In the genomic region with DNA sequence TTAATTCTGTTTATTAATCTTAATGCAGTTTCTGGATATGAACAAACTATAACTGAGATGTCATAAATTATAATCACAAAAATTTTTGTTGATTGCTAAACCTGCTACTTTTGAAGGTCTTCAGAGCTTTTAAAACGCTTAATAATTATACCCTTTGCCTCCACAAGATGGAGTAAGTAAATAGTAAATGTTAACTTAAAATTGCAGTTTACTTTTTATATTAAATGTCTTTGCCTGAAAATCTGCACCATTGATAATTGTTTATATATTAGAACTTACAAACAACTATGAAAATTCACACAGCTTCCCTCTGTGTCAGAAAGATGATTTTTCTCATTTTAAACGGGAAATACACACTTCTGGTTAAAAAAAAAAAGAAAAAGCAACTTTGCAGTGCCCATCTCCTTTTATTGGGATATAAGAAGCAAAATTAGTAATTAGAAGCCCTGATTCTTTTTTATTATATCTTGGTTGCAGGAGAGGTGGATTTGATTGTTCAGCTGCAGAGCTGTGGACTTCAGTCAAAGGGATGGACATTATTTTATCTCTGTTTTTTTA, we compare ENCODE assay signal across 12 cellular contexts. TPM values are rescaled to one million over a fixed set of nuclear protein-coding genes. Genes with fewer than 3 reads are reported as not detected.
DNase-seq lines count a peak whose midpoint lies in the region; ATAC-seq, FAIRE-seq and TF ChIP-seq lines count a peak whose summit lies in the region.
"Had no signal": no experiment of that assay in that cellular context is flagged by ENCODE, and none has a peak within 500 bp of the region (broad histone marks: within the 10 kb centered on the region; RNA-seq: fewer than 3 reads in every experiment).

No MANE protein-coding gene starts in this region.

- no peak for ATAC-seq in HG02870 (IDR thresholded peaks at IDR 0.05; ENCODE audit: unreplicated experiment)
- no peak for ATAC-seq in activated T-cell treated with anti-CD3 and anti-CD28 coated beads, Interleukin-2, amount 50 U/mL, for 72 hours (replicated peaks in 1 of 2)
- ATAC-seq: activated CD4-positive, CD25-positive, alpha-beta regulatory T cell treated with anti-CD3 and anti-CD28 coated beads, Interleukin-2, amount 50 U/mL, for 24 hours had no signal

- no peaks in the 10 kb centered on the region for H3K27me3 ChIP-seq in A673 (replicated peaks; ENCODE audit: insufficient read depth, low read depth, low read length, poor library complexity)

- no peaks in the 10 kb centered on the region for H3K27me3 Mint-ChIP-seq in activated T-cell treated with anti-CD3 and anti-CD28 coated beads, Interleukin-2, amount 50 U/mL, for 72 hours (ENCODE audit: low read depth)
- H3K27me3 Mint-ChIP-seq: activated naive CD8-positive, alpha-beta T cell treated with anti-CD3 and anti-CD28 coated beads, Interleukin-2, amount 10 ng/mL, durations not matched to agents 7 days and 5 days had no signal

- H3K27ac ChIP-seq in A673 (ENCODE audit: low read depth, low read length, poor library complexity, severe bottlenecking) (no peak overlapping the region), RWPE1 (no peak overlapping the region)

- H3K9me3 ChIP-seq in A673 (ENCODE audit: low read depth, low read length, poor library complexity, severe bottlenecking): no peaks in the 10 kb centered on the region

- peaks cover 24% of the 10 kb centered on the region for H3K36me3 ChIP-seq in A673 (ENCODE audit: insufficient read depth, low read length, poor library complexity, severe bottlenecking)

- H3K4me3 ChIP-seq in A673 (ENCODE audit: low read depth, low read length, poor library complexity, severe bottlenecking): no peak overlapping the region
- H3K4me3 ChIP-seq in fibroblast of the aortic adventitia (ENCODE audit: low read depth, low read length): no peak overlapping the region

- no TSS peak for BruUV-seq in A673 (replicated peaks; lab: Mats Ljungman, UMichigan)

- POLR2A ChIA-PET in A673 (lab: Charles Lee; ENCODE audit: low non-redundant PET) (interaction anchor here (0.7 kb wide), 1 partner anchor 595 kb away, joined by 8 read pairs; no protein-coding TSS in a partner anchor), RWPE1 (lab: Yijun Ruan, JAX; ENCODE audit: low non-redundant PET) (no interaction called here)

- FAIRE-seq in G401.6 (lab: Jason Lieb, UNC) (peak; percentile 95), HTR-8/SVneo (lab: Jason Lieb, UNC) (no peak)

- no peaks in the 10 kb centered on the region for H3K9me3 Mint-ChIP-seq in activated T-cell treated with anti-CD3 and anti-CD28 coated beads, Interleukin-2, amount 50 U/mL, for 72 hours
- H3K9me3 Mint-ChIP-seq: activated naive CD8-positive, alpha-beta T cell treated with anti-CD3 and anti-CD28 coated beads, Interleukin-2, amount 10 ng/mL, durations not matched to agents 7 days and 5 days had no signal

- DNase-seq in A673 (ENCODE audit: low spot score) (peak; percentile 21), RWPE1 (ENCODE audit: low spot score) (no peak), fibroblast of the aortic adventitia (ENCODE audit: low read depth) (peak; percentile 21), HTR-8/SVneo (ENCODE audit: insufficient read length, low spot score) (no peak)
- no peak for DNase-seq in activated T-cell treated with anti-CD3 and anti-CD28 coated beads, Interleukin-2, amount 50 U/mL, for 72 hours
- DNase-seq in activated CD4-positive, CD25-positive, alpha-beta regulatory T cell treated with anti-CD3 and anti-CD28 coated beads, Interleukin-2, amount 50 U/mL, for 72 hours: no peak
- DNase-seq: activated naive CD8-positive, alpha-beta T cell treated with anti-CD3 and anti-CD28 coated beads, Interleukin-2, amount 10 ng/mL, durations not matched to agents 7 days and 5 days; hypothalamus; NCI-H510A treated with DMSO at 0.1 percent for 48 hours had no signal

- intact Hi-C loops in A673 (cut with micrococcal nuclease; ENCODE audit: unreplicated experiment): loop anchor here (2.0 to 10.0 kb wide), 4 partner anchors 427 to 1905 kb away; no protein-coding TSS in a partner anchor

- no peaks in the 10 kb centered on the region for H3K4me1 ChIP-seq in A673 (ENCODE audit: insufficient read depth, low read length, poor library complexity, severe bottlenecking)

- CTCF ChIA-PET in A673 (lab: Charles Lee): no interaction called here
- CTCF ChIA-PET in RWPE1 (lab: Yijun Ruan, JAX): interaction anchor here (0.7 kb wide), 2 partner anchors 441 to 510 kb away, joined by 4 to 7 read pairs; no protein-coding TSS in a partner anchor

- TF ChIP-seq CTCF in A673 (conservative IDR thresholded peaks at IDR 0.05; ENCODE audit: low read depth, low read length): peak; percentile 53
- TF ChIP-seq CTCF in RWPE1 (conservative IDR thresholded peaks at IDR 0.05; ENCODE audit: low read depth): peak; percentile 45
- peak; percentile 46 for TF ChIP-seq CTCF in fibroblast of the aortic adventitia (IDR thresholded peaks at IDR 0.05; ENCODE audit: insufficient read depth, low read length)

- H3K27ac Mint-ChIP-seq in activated T-cell treated with anti-CD3 and anti-CD28 coated beads, Interleukin-2, amount 50 U/mL, for 72 hours: no peak overlapping the region
- H3K27ac Mint-ChIP-seq: activated naive CD8-positive, alpha-beta T cell treated with anti-CD3 and anti-CD28 coated beads, Interleukin-2, amount 10 ng/mL, durations not matched to agents 7 days and 5 days had no signal

- H3K36me3 Mint-ChIP-seq in activated T-cell treated with anti-CD3 and anti-CD28 coated beads, Interleukin-2, amount 50 U/mL, for 72 hours (ENCODE audit: insufficient read depth in 2 of 2): peaks cover 0 to 6% of the 10 kb centered on the region in 2 donors

- no peak overlapping the region for H3K4me3 Mint-ChIP-seq in activated T-cell treated with anti-CD3 and anti-CD28 coated beads, Interleukin-2, amount 50 U/mL, for 72 hours
- H3K4me3 Mint-ChIP-seq: activated naive CD8-positive, alpha-beta T cell treated with anti-CD3 and anti-CD28 coated beads, Interleukin-2, amount 10 ng/mL, durations not matched to agents 7 days and 5 days had no signal

- H3K4me1 Mint-ChIP-seq in activated T-cell treated with anti-CD3 and anti-CD28 coated beads, Interleukin-2, amount 50 U/mL, for 72 hours (ENCODE audit: low read depth): no peaks in the 10 kb centered on the region
- H3K4me1 Mint-ChIP-seq: activated naive CD8-positive, alpha-beta T cell treated with anti-CD3 and anti-CD28 coated beads, Interleukin-2, amount 10 ng/mL, durations not matched to agents 7 days and 5 days had no signal

RNA-seq across cellular contexts. Expression of a gene that starts 35.6 kb away (rescaled TPM):
- total RNA-seq in A673 (2021) (53.1 and 61.9 TPM in 2 replicates), fibroblast of the aortic adventitia (ENCODE audit: low replicate concordance) (103 and 125 TPM in 2 replicates)
- total RNA-seq in activated T-cell treated with anti-CD3 and anti-CD28 coated beads, Interleukin-2, amount 50 U/mL, for 72 hours: 10 to 100 TPM; 63.8 to 64.0 TPM

Comparison
In these comparisons a context has a peak if more than half of its experiments do, and no peak if none do; other contexts are left out.
1. DNase-seq: peak in A673 (single experiment) and fibroblast of the aortic adventitia (single experiment); none in RWPE1 (single experiment), HTR-8/SVneo (single experiment), activated T-cell treated with anti-CD3 and anti-CD28 coated beads, Interleukin-2, amount 50 U/mL, for 72 hours (0 of 2) and activated CD4-positive, CD25-positive, alpha-beta regulatory T cell treated with anti-CD3 and anti-CD28 coated beads, Interleukin-2, amount 50 U/mL, for 72 hours (single experiment).
2. Peak in every context shown above with its lines, with median percentiles within 50 percentile points of each other: CTCF ChIP-seq.